Comparison of ENCODE assay signal across 2 cellular contexts in genomic region chr7:152089183-152089582, GRCh38.
TF ChIP-seq lines count a peak whose summit lies in the region.

No MANE protein-coding gene starts in this region.

TF ChIP-seq in HEK293, 187 proteins besides CTCF, POLR2A, EP300 and RAD21 (continued from another document):
- TF ChIP-seq, protein P1, sequence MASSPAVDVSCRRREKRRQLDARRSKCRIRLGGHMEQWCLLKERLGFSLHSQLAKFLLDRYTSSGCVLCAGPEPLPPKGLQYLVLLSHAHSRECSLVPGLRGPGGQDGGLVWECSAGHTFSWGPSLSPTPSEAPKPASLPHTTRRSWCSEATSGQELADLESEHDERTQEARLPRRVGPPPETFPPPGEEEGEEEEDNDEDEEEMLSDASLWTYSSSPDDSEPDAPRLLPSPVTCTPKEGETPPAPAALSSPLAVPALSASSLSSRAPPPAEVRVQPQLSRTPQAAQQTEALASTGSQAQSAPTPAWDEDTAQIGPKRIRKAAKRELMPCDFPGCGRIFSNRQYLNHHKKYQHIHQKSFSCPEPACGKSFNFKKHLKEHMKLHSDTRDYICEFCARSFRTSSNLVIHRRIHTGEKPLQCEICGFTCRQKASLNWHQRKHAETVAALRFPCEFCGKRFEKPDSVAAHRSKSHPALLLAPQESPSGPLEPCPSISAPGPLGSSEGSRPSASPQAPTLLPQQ (tag by site-specific recombination; IDR thresholded peaks at IDR 0.05) = no peak
- TF ChIP-seq SETDB1 (IDR thresholded peaks at IDR 0.05; ENCODE audit: insufficient read length, low read length) (peak; percentile 96), TRIM28 (IDR thresholded peaks at IDR 0.05; ENCODE audit: borderline replicate concordance, low read length) (peak; percentile 70; the same call in 1 of the 2 replicates)
TF ChIP-seq in HEK293: peak in this region for 2.

TF ChIP-seq in K562, 482 proteins besides CTCF, POLR2A, EP300 and RAD21 (continued from another document):
- TF ChIP-seq ZNF280A (IDR thresholded peaks at IDR 0.05; ENCODE audit: low read depth, partially characterized antibody) (peak; percentile 94), CC2D1A (IDR thresholded peaks at IDR 0.05) (no peak)
